ENCODE assay signal across 1 cellular context in genomic region chr6:31897612-31898199, GRCh38.
TF ChIP-seq lines count a peak whose summit lies in the region.

TSS of gene EHMT2 (minus strand) at chr6:31897698. CDS start at chr6:31897677, 21 bp downstream.

TF ChIP-seq in HEK293, 187 proteins besides CTCF, POLR2A, EP300 and RAD21 (continued from another document):
- TF ChIP-seq REST (tag by site-specific recombination; IDR thresholded peaks at IDR 0.05) = no peak
- TF ChIP-seq ZNF266 (tag by site-specific recombination; IDR thresholded peaks at IDR 0.05; ENCODE audit: low read depth) = no peak
- peak; percentile 63 for TF ChIP-seq ZBTB20 (tag by site-specific recombination; IDR thresholded peaks at IDR 0.05)
- no peak for TF ChIP-seq ZNF529 (tag by site-specific recombination; IDR thresholded peaks at IDR 0.05; ENCODE audit: insufficient replicate concordance)
- TF ChIP-seq ZNF221 (tag by site-specific recombination; IDR thresholded peaks at IDR 0.05; ENCODE audit: borderline replicate concordance) = no peak
- peak; percentile 45; the same call in 1 of the 2 replicates for TF ChIP-seq WT1 (tag by site-specific recombination; IDR thresholded peaks at IDR 0.05)
- no peak for TF ChIP-seq ZNF423 (tag by site-specific recombination; IDR thresholded peaks at IDR 0.05)
